ENCODE assay signal across 27 cellular contexts in the genomic region with DNA sequence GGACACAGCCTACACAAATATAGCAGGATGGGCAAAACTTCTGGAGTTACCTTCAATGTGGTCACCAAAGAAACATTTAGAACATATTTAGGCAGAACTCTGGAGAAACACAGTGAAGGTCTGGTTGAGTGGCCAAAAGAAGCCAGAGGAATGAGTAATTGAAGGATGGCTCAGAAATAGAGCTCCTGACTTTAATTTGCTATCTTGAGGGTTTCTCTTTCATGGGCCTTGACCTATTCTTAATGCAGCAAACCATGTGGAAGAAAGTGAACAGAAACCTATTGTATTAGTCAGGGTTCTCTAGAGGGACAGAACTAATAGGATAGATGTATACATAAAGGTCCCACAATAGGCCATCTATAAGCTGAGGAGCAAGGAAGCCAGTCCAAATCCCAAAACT.
DNase-seq lines count a peak whose midpoint lies in the region; ATAC-seq, FAIRE-seq and TF ChIP-seq lines count a peak whose summit lies in the region.
"Had no signal": no experiment of that assay in that cellular context is flagged by ENCODE, and none has a peak within 500 bp of the region (broad histone marks: within the 10 kb centered on the region; RNA-seq: fewer than 3 reads in every experiment).

No MANE protein-coding gene starts in this region.

- H4K20me1 ChIP-seq in astrocyte (ENCODE audit: insufficient read depth, low read length), result no peaks in the 10 kb centered on the region

- H3K4me3 Mint-ChIP-seq in astrocyte (ENCODE audit: unreplicated experiment), result no peak overlapping the region
- H3K4me3 Mint-ChIP-seq in stimulated activated naive B cell treated with anti-CD40 and anti-IgM and Interleukin-4, amounts not matched to agents 10 μg/mL and 1 μg/mL and 100 μg/mL, for 72 hours, result no peak overlapping the region
- H3K4me3 Mint-ChIP-seq: T-cell had no signal

- no peaks in the 10 kb centered on the region for H3K4me1 ChIP-seq in astrocyte (ENCODE audit: insufficient read depth, low read length)
- no peaks in the 10 kb centered on the region for H3K4me1 ChIP-seq in heart right ventricle
- H3K4me1 ChIP-seq: A549, SJCRH30 had no signal

- H3K4me2 ChIP-seq in astrocyte (ENCODE audit: low read length), result no peak overlapping the region
- H3K4me2 ChIP-seq: A549 had no signal

- H3K9me3 ChIP-seq in astrocyte (ENCODE audit: insufficient read depth, low read depth, low read length) (no peaks in the 10 kb centered on the region), heart right ventricle (peaks cover 0 to 43% (median 9%) of the 10 kb centered on the region in 11 donors)
- H3K9me3 ChIP-seq: SJCRH30 had no signal

- TF ChIP-seq CTCF in astrocyte (IDR thresholded peaks at IDR 0.05; ENCODE audit: insufficient read depth, low read depth, low read length) (no peak), foreskin fibroblast (IDR thresholded peaks at IDR 0.05; ENCODE audit: low read depth, low read length) (no peak), heart right ventricle (IDR thresholded peaks at IDR 0.05) (no peak)

- no peaks in the 10 kb centered on the region for H3K36me3 ChIP-seq in astrocyte (ENCODE audit: insufficient read depth, low read length)
- H3K36me3 ChIP-seq in heart right ventricle, result no peaks in the 10 kb centered on the region
- H3K36me3 ChIP-seq: SJCRH30 had no signal

- H3K27ac Mint-ChIP-seq in astrocyte (ENCODE audit: unreplicated experiment), result no peak overlapping the region
- no peak overlapping the region for H3K27ac Mint-ChIP-seq in stimulated activated naive B cell treated with anti-CD40 and anti-IgM and Interleukin-4, amounts not matched to agents 10 μg/mL and 1 μg/mL and 100 μg/mL, for 72 hours
- H3K27ac Mint-ChIP-seq: T-cell had no signal

- no peaks in the 10 kb centered on the region for H3K4me1 Mint-ChIP-seq in astrocyte (ENCODE audit: low read depth, unreplicated experiment)
- peaks cover 4 to 5% of the 10 kb centered on the region in 2 donors for H3K4me1 Mint-ChIP-seq in stimulated activated naive B cell treated with anti-CD40 and anti-IgM and Interleukin-4, amounts not matched to agents 10 μg/mL and 1 μg/mL and 100 μg/mL, for 72 hours
- H3K4me1 Mint-ChIP-seq: T-cell had no signal

- H3K27me3 ChIP-seq in astrocyte (ENCODE audit: insufficient read depth, low read length) (no peaks in the 10 kb centered on the region), heart right ventricle (no peaks in the 10 kb centered on the region)
- H3K27me3 ChIP-seq: SJCRH30 had no signal

- no peaks in the 10 kb centered on the region for H3K79me2 ChIP-seq in astrocyte (ENCODE audit: insufficient read depth, low read length)

- DNase-seq in GM03348 (ENCODE audit: low spot score) (peak; percentile 34), astrocyte (ENCODE audit: low read depth) (peak; percentile 58), foreskin fibroblast (peak; percentile 34 to 73), heart right ventricle (no peak), SKM-1 treated with dmso at 0.1 percent for 144 hours (lab: John Stamatoyannopoulos, UW; ENCODE audit: unreplicated experiment) (no peak)
- no peak for DNase-seq in stimulated activated naive B cell treated with anti-CD40 and anti-IgM and Interleukin-4, amounts not matched to agents 10 μg/mL and 1 μg/mL and 100 μg/mL, for 72 hours
- DNase-seq: Calu3; DND-41; Karpas-422; MV-4-11; NCI-H1105 treated with DMSO at 0.1 percent for 48 hours; NCI-H146; NCI-H1930; NCI-H2107; NCI-H446; NCI-H526; NCI-H82; NK-92 treated with Interleukin-12 subunit alpha and Interleukin-12 subunit beta, amount 100 ng/mL, for 24 hours; PC-3; SJCRH30; T-cell had no signal

- intact Hi-C loops in heart right ventricle (cut with DNase I), result loop anchor here in 1 of 10 donors (10.0 kb wide), 1 partner anchor 60 kb away; no protein-coding TSS in a partner anchor

- H3K9me3 Mint-ChIP-seq in astrocyte (ENCODE audit: unreplicated experiment), result peaks cover 2% of the 10 kb centered on the region
- H3K9me3 Mint-ChIP-seq in stimulated activated naive B cell treated with anti-CD40 and anti-IgM and Interleukin-4, amounts not matched to agents 10 μg/mL and 1 μg/mL and 100 μg/mL, for 72 hours, result peaks cover under 1 to 7% of the 10 kb centered on the region in 2 donors

- no peak overlapping the region for H2AFZ ChIP-seq in astrocyte (ENCODE audit: low read depth, low read length)

- no peak overlapping the region for H3K27ac ChIP-seq in astrocyte (ENCODE audit: low read depth, low read length)
- no peak overlapping the region for H3K27ac ChIP-seq in heart right ventricle
- H3K27ac ChIP-seq: A549, HL-60, SJCRH30 had no signal

- no peaks in the 10 kb centered on the region for H3K27me3 Mint-ChIP-seq in astrocyte (ENCODE audit: low read depth, unreplicated experiment)
- H3K27me3 Mint-ChIP-seq in stimulated activated naive B cell treated with anti-CD40 and anti-IgM and Interleukin-4, amounts not matched to agents 10 μg/mL and 1 μg/mL and 100 μg/mL, for 72 hours, result peaks cover 0 to 8% of the 10 kb centered on the region in 2 donors
- H3K27me3 Mint-ChIP-seq: T-cell had no signal

- H3K9ac ChIP-seq in astrocyte (ENCODE audit: low read length), result no peak overlapping the region

- H3K4me3 ChIP-seq in astrocyte (ENCODE audit: insufficient read depth, low read depth, low read length) (no peak overlapping the region), foreskin fibroblast (ENCODE audit: low read depth in 1 of 2, low read length in 2 of 2) (no peak overlapping the region), heart right ventricle (no peak overlapping the region)
- H3K4me3 ChIP-seq: A549, SJCRH30 had no signal

- peak; percentile 92 to 97 for ATAC-seq in stimulated activated naive B cell treated with anti-CD40 and anti-IgM and Interleukin-4, amounts not matched to agents 10 μg/mL and 1 μg/mL and 100 μg/mL, for 72 hours (replicated peaks)
- ATAC-seq in GM21737 (IDR thresholded peaks at IDR 0.05; ENCODE audit: unreplicated experiment) (no peak), heart right ventricle (no peak)
- ATAC-seq: A549, HCT116, PC-3, Right ventricle myocardium inferior, T-cell had no signal

- H3K36me3 Mint-ChIP-seq in astrocyte (ENCODE audit: low read depth, unreplicated experiment), result no peaks in the 10 kb centered on the region
- H3K36me3 Mint-ChIP-seq in stimulated activated naive B cell treated with anti-CD40 and anti-IgM and Interleukin-4, amounts not matched to agents 10 μg/mL and 1 μg/mL and 100 μg/mL, for 72 hours, result peaks cover 0 to 2% of the 10 kb centered on the region in 2 donors
- H3K36me3 Mint-ChIP-seq: T-cell had no signal

- FAIRE-seq in astrocyte (lab: Jason Lieb, UNC), result peak; percentile 34
- FAIRE-seq: A549, GM18507 had no signal

Comparison
In these comparisons a context has a peak if more than half of its experiments do, and no peak if none do; other contexts are left out.
1. DNase-seq: peak in GM03348 (single experiment), astrocyte (single experiment) and foreskin fibroblast (2 of 2); none in stimulated activated naive B cell treated with anti-CD40 and anti-IgM and Interleukin-4, amounts not matched to agents 10 μg/mL and 1 μg/mL and 100 μg/mL, for 72 hours (single experiment), heart right ventricle (0 of 2) and SKM-1 treated with dmso at 0.1 percent for 144 hours (single experiment).
2. ATAC-seq: peak in stimulated activated naive B cell treated with anti-CD40 and anti-IgM and Interleukin-4, amounts not matched to agents 10 μg/mL and 1 μg/mL and 100 μg/mL, for 72 hours (2 of 2); none in GM21737 (single experiment) and heart right ventricle (0 of 8).